In genomic region chr11:104134760-104135159, GRCh38 we compare ENCODE assay signal across 14 cellular contexts. TPM values are rescaled to one million over a fixed set of nuclear protein-coding genes. Genes with fewer than 3 reads are reported as not detected.
DNase-seq lines count a peak whose midpoint lies in the region; ATAC-seq and TF ChIP-seq lines count a peak whose summit lies in the region.
"Had no signal": no experiment of that assay in that cellular context is flagged by ENCODE, and none has a peak within 500 bp of the region (broad histone marks: within the 10 kb centered on the region; RNA-seq: fewer than 3 reads in every experiment).

No MANE protein-coding gene starts in this region.

- TF ChIP-seq POLR2A in stomach (IDR thresholded peaks at IDR 0.05) = no peak

- no peaks in the 10 kb centered on the region for H3K27me3 ChIP-seq in stomach
- H3K27me3 ChIP-seq: SJSA1 had no signal

- H3K27ac ChIP-seq in stomach = no peak overlapping the region
- H3K27ac ChIP-seq: KMS-11, SJSA1, thoracic aorta had no signal

- H3K36me3 ChIP-seq in stomach = no peaks in the 10 kb centered on the region
- H3K36me3 ChIP-seq: SJSA1, thoracic aorta had no signal

- TF ChIP-seq EP300 in stomach (IDR thresholded peaks at IDR 0.05) = no peak

- DNase-seq in A172 (ENCODE audit: low spot score) (peak; percentile 52), HCEC 1CT (peak; percentile 37), SW 1271 (lab: John Stamatoyannopoulos, UW) (peak; percentile 51 to 69), foreskin fibroblast (peak; percentile 72 to 78), stomach (no peak)
- DNase-seq in activated naive CD4-positive, alpha-beta T cell treated with anti-CD3 and anti-CD28 coated beads, Interleukin-2, amount 50 U/mL, for 16 hours = no peak
- DNase-seq: activated B cell treated with CpG ODN at 0.5 μM for 24 hours, NCI-H1930, NCI-H82 had no signal

- WGBS in stomach, 5 donors = 22 to 50% (median 44%) methylated on average over 1 of the region's 1 CpG

- no peaks in the 10 kb centered on the region for H3K9me3 ChIP-seq in stomach
- H3K9me3 ChIP-seq: SJSA1, thoracic aorta had no signal

- ATAC-seq in GM21576 (IDR thresholded peaks at IDR 0.05; ENCODE audit: unreplicated experiment) = no peak
- ATAC-seq in HG02973 (IDR thresholded peaks at IDR 0.05; ENCODE audit: unreplicated experiment) = no peak

- H3K4me1 ChIP-seq in stomach = no peaks in the 10 kb centered on the region

- no peak overlapping the region for H3K4me3 ChIP-seq in foreskin fibroblast (ENCODE audit: low read depth in 1 of 2, low read length in 2 of 2)
- no peak overlapping the region for H3K4me3 ChIP-seq in stomach
- H3K4me3 ChIP-seq: SJSA1, thoracic aorta had no signal

- intact Hi-C loops in stomach (cut with DNase I; ENCODE audit: low total_unique reads) = no loop called here

- TF ChIP-seq CTCF in foreskin fibroblast (IDR thresholded peaks at IDR 0.05; ENCODE audit: low read depth, low read length) (no peak), stomach (IDR thresholded peaks at IDR 0.05) (no peak)

RNA-seq across cellular contexts. Expression of gene PDGFD, which starts 29.2 kb away (rescaled TPM):
- 14.4 and 15.8 TPM in 2 replicates for total RNA-seq in A172 (2014; rRNA removed; shearing (Covaris generic))
- total RNA-seq in stomach = 10 to 100 TPM in 3 of 5 donors, 1 to 10 TPM in 1, not detected in 1; 4.9 to 41.5 (median 23.8) TPM
- polyA plus RNA-seq in stomach = 1 to 10 TPM; 2.4 to 9.0 (median 4.5) TPM

Comparison
In these comparisons a context has a peak if more than half of its experiments do, and no peak if none do; other contexts are left out.
1. DNase-seq: peak in A172 (single experiment), HCEC 1CT (single experiment), SW 1271 (2 of 2) and foreskin fibroblast (2 of 2); none in stomach (single experiment) and activated naive CD4-positive, alpha-beta T cell treated with anti-CD3 and anti-CD28 coated beads, Interleukin-2, amount 50 U/mL, for 16 hours (single experiment).